In the genomic region with DNA sequence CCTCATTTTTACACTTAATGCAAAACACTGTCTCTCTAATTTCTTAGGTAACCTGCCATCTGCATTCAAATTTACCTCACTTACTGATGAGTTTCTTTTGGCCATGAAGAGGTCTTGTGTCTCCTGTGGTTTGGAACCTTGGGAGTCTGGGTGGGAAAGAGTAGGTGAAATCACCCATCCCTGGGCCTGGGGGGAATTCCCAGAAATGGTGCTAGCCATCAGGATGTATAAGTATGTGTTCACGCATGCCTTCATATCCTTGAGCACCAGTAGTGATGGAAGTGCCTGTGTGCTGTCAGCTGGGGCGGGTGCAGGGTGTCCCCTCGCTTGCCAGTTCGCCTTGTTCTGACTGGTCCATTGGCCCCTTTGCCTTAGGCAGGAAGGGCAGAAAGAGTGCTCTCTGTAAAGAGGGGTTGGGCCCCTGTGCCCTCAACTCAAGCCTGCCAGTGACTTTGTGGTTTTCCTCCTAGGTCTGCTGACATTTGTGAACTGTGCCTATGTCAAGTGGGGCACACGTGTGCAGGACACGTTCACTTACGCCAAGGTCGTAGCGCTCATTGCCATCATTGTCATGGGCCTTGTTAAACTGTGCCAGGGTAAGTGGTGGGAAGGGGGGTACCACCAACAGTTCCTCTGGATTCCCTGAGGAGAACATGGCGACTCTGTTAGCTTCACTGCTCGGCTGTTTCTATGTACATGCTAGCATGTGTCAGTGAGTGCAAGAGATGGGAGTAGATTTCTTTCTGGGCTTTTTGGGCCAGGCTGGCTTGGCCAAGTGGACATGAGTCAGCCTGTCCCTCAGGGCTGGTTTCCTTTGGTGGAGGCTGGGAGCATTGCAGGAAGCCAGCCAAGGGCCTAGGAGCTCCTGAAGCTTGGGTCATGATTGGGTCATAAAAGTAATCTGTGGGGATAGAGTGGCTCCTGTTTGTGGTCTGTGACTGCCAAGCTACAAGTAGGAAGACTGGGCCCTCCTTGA, we compare ENCODE assay signal across 1 cellular context.
TF ChIP-seq lines count a peak whose summit lies in the region.

No MANE protein-coding gene starts in this region.

TF ChIP-seq in endothelial cell of umbilical vein, 7 proteins besides CTCF, POLR2A, EP300 and RAD21:
- TF ChIP-seq, protein P1, sequence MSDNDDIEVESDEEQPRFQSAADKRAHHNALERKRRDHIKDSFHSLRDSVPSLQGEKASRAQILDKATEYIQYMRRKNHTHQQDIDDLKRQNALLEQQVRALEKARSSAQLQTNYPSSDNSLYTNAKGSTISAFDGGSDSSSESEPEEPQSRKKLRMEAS (IDR thresholded peaks at IDR 0.05; ENCODE audit: insufficient read depth, insufficient read length), result no peak
- no peak for TF ChIP-seq MYC (IDR thresholded peaks at IDR 0.05; ENCODE audit: low read depth, low read length)
- peak; percentile 86 for TF ChIP-seq FOS (IDR thresholded peaks at IDR 0.05; ENCODE audit: borderline replicate concordance, insufficient read depth, low read length)
- peak; percentile 31 for TF ChIP-seq JUN (IDR thresholded peaks at IDR 0.05; ENCODE audit: borderline replicate concordance, insufficient read depth, insufficient read length, low read depth)
- peak; percentile 60 for TF ChIP-seq POLR2AphosphoS5 (IDR thresholded peaks at IDR 0.05; ENCODE audit: insufficient read depth, low read depth, low read length)
- no peak for TF ChIP-seq EZH2 (IDR thresholded peaks at IDR 0.05; ENCODE audit: borderline replicate concordance, low read depth, low read length, severe bottlenecking)
- no peak for TF ChIP-seq GATA2 (IDR thresholded peaks at IDR 0.05; ENCODE audit: insufficient read depth, insufficient read length, low read depth, low read length)
